14 cellular contexts compared by ENCODE assay signal in genomic region chr17:8681175-8681949, GRCh38. TPM values are rescaled to one million over a fixed set of nuclear protein-coding genes. Genes with fewer than 3 reads are reported as not detected.
A peak's percentile ranks its signal among the peaks of the same experiment; 100 is the strongest.
DNase-seq lines count a peak whose midpoint lies in the region; ATAC-seq and TF ChIP-seq lines count a peak whose summit lies in the region.
"Had no signal": no experiment of that assay in that cellular context is flagged by ENCODE, and none has a peak within 500 bp of the region (broad histone marks: within the 10 kb centered on the region; RNA-seq: fewer than 3 reads in every experiment).

No MANE protein-coding gene starts in this region.

- H3K4me3 Mint-ChIP-seq in type B pancreatic cell: peak overlapping the region; percentile 74
- H3K4me3 Mint-ChIP-seq: activated B cell treated with CpG ODN at 0.5 μM for 24 hours; natural killer cell treated with Interleukin-12 subunit alpha and Interleukin-12 subunit beta and Interleukin-15 and Interleukin-18, amount 100 ng/mL, for 72 hours had no signal

- in situ Hi-C loops in IMR-90 (cut with MboI; ENCODE audit: low sequenced_read_pairs): loop anchor here (10.0 kb wide), 1 partner anchor 57 kb away; no protein-coding TSS in a partner anchor

- H3K18ac ChIP-seq in IMR-90 (ENCODE audit: low read depth, low read length) (peak overlapping the region; percentile 63; the same call in 1 of the 2 replicates), neuronal stem cell (ENCODE audit: low read length) (no peak overlapping the region)

- no peak overlapping the region for H2AK5ac ChIP-seq in IMR-90 (ENCODE audit: low read depth, low read length)
- H2AK5ac ChIP-seq in neuronal stem cell (ENCODE audit: low read depth, low read length): no peak overlapping the region

- H4K91ac ChIP-seq in IMR-90 (ENCODE audit: insufficient read depth, low read depth, low read length): no peak overlapping the region; the same call in 1 of the 2 replicates
- no peak overlapping the region for H4K91ac ChIP-seq in neuronal stem cell (ENCODE audit: low read depth, low read length, poor library complexity)

- peak overlapping the region; percentile 35; the same call in 1 of the 2 replicates for H2BK20ac ChIP-seq in IMR-90 (ENCODE audit: low read depth, low read length)

- H3K56ac ChIP-seq in IMR-90 (ENCODE audit: extremely low read depth, insufficient read depth, low read length): no peak overlapping the region

- H2AFZ ChIP-seq in IMR-90 (replicated peaks; ENCODE audit: low read length, poor library complexity) (peak overlapping the region; percentile 56), neuronal stem cell (ENCODE audit: low read length) (no peak overlapping the region)

- H2BK5ac ChIP-seq in IMR-90 (ENCODE audit: low read depth, low read length, poor library complexity, severe bottlenecking) (no peak overlapping the region), neuronal stem cell (ENCODE audit: low read length) (no peak overlapping the region)

- H3K27me3 Mint-ChIP-seq in type B pancreatic cell: no peaks in the 10 kb centered on the region

- TF ChIP-seq CTCF in IMR-90 (conservative IDR thresholded peaks at IDR 0.05; ENCODE audit: low read depth, low read length) (no peak), lower lobe of right lung (IDR thresholded peaks at IDR 0.05) (no peak), type B pancreatic cell (conservative IDR thresholded peaks at IDR 0.05) (no peak), body of pancreas (IDR thresholded peaks at IDR 0.05) (no peak)

- H4K8ac ChIP-seq in IMR-90 (ENCODE audit: low read depth in 2 of 2, low read length in 2 of 2) (peak overlapping the region in 1 of 2 experiments; percentile 37; a peak in 1 of 4 replicates), neuronal stem cell (ENCODE audit: low read depth, low read length) (no peak overlapping the region)

- no peaks in the 10 kb centered on the region for H3K36me3 ChIP-seq in IMR-90 (ENCODE audit: control insufficient read depth, insufficient read depth, low read length)
- H3K36me3 ChIP-seq in lower lobe of right lung: no peaks in the 10 kb centered on the region
- H3K36me3 ChIP-seq in body of pancreas (replicated peaks in 1 of 2; ENCODE audit: insufficient read depth in 1 of 2, low read depth in 2 of 2): no peaks in the 10 kb centered on the region
- no peaks in the 10 kb centered on the region for H3K36me3 ChIP-seq in neuronal stem cell (replicated peaks in 1 of 2; ENCODE audit: control insufficient read depth in 2 of 2, insufficient read depth in 2 of 2, low read length in 2 of 2)

- peaks cover 2% of the 10 kb centered on the region; the same call in 1 of the 2 replicates for H3K9me3 ChIP-seq in IMR-90 (ENCODE audit: control insufficient read depth, insufficient read depth, low read length)
- H3K9me3 ChIP-seq in lower lobe of right lung: no peaks in the 10 kb centered on the region
- H3K9me3 ChIP-seq in body of pancreas: no peaks in the 10 kb centered on the region
- peaks cover 2 to 4% of the 10 kb centered on the region in 2 donors for H3K9me3 ChIP-seq in neuronal stem cell (replicated peaks in 1 of 2; ENCODE audit: control insufficient read depth in 2 of 2, insufficient read depth in 1 of 2, low read depth in 1 of 2, low read length in 2 of 2)

- TF ChIP-seq POLR2A in IMR-90 (IDR thresholded peaks at IDR 0.05; ENCODE audit: low read depth, low read length) (no peak), body of pancreas (IDR thresholded peaks at IDR 0.05) (no peak)

- H3K4me3 ChIP-seq in IMR-90 (ENCODE audit: insufficient read depth, low read depth, low read length) (no peak overlapping the region), lower lobe of right lung (no peak overlapping the region), body of pancreas (no peak overlapping the region), neuronal stem cell (ENCODE audit: low read length in 2 of 2) (no peak overlapping the region)

- H3K79me1 ChIP-seq in IMR-90 (ENCODE audit: low read depth in 1 of 2, low read length in 2 of 2): no peaks in the 10 kb centered on the region
- no peaks in the 10 kb centered on the region for H3K79me1 ChIP-seq in neuronal stem cell (ENCODE audit: low read depth, low read length)

- peak overlapping the region; percentile 75 for H3K27ac Mint-ChIP-seq in type B pancreatic cell
- H3K27ac Mint-ChIP-seq: activated B cell treated with CpG ODN at 0.5 μM for 24 hours; natural killer cell treated with Interleukin-12 subunit alpha and Interleukin-12 subunit beta and Interleukin-15 and Interleukin-18, amount 100 ng/mL, for 72 hours had no signal

- H3K4me2 ChIP-seq in IMR-90 (ENCODE audit: low read depth, low read length) (peak overlapping the region; percentile 41), neuronal stem cell (ENCODE audit: insufficient read depth, low read length, poor library complexity, severe bottlenecking) (no peak overlapping the region)
- H3K4me2 ChIP-seq: KMS-11 had no signal

- H3K36me3 Mint-ChIP-seq in type B pancreatic cell: no peaks in the 10 kb centered on the region
- H3K36me3 Mint-ChIP-seq: natural killer cell treated with Interleukin-12 subunit alpha and Interleukin-12 subunit beta and Interleukin-15 and Interleukin-18, amount 100 ng/mL, for 72 hours had no signal

- no peak for TF ChIP-seq RAD21 in IMR-90 (IDR thresholded peaks at IDR 0.05; ENCODE audit: low read length)

- H3K9me3 Mint-ChIP-seq in type B pancreatic cell: peaks cover 5% of the 10 kb centered on the region
- H3K9me3 Mint-ChIP-seq: natural killer cell treated with Interleukin-12 subunit alpha and Interleukin-12 subunit beta and Interleukin-15 and Interleukin-18, amount 100 ng/mL, for 72 hours had no signal

- BruUV-seq in IMR-90 (replicated peaks; lab: Mats Ljungman, UMichigan): no TSS peak

- H3K4ac ChIP-seq in IMR-90 (ENCODE audit: low read depth, low read length) (peak overlapping the region; percentile 62), neuronal stem cell (ENCODE audit: low read length) (no peak overlapping the region)

- H2BK15ac ChIP-seq in IMR-90 (ENCODE audit: low read depth, low read length) (peak overlapping the region; percentile 1; the same call in 1 of the 3 replicates), neuronal stem cell (ENCODE audit: low read length) (no peak overlapping the region)

- peaks cover 3% of the 10 kb centered on the region; the same call in 1 of the 2 replicates for H3K9me1 ChIP-seq in IMR-90 (ENCODE audit: insufficient read depth, low read length)

- peak overlapping the region; percentile 70; the same call in 1 of the 2 replicates for H2BK120ac ChIP-seq in IMR-90 (ENCODE audit: low read depth, low read length)
- no peak overlapping the region for H2BK120ac ChIP-seq in neuronal stem cell (ENCODE audit: low read depth, low read length)

- POLR2A ChIA-PET in IMR-90 (lab: Charles Lee; ENCODE audit: unreplicated experiment): no interaction called here

- dilution Hi-C loops in IMR-90 (cut with HindIII; ENCODE audit: low sequenced_read_pairs, unreplicated experiment): no loop called here

- no peak overlapping the region for H3K23ac ChIP-seq in IMR-90 (ENCODE audit: low read depth, low read length)
- H3K23ac ChIP-seq in neuronal stem cell (ENCODE audit: low read depth, low read length, poor library complexity): no peak overlapping the region

- H4K5ac ChIP-seq in IMR-90 (ENCODE audit: low read depth, low read length): 0 out of 2 replicates have a peak overlapping the region, but pooled peaks have one; percentile 18

- H3K27ac ChIP-seq in IMR-90 (ENCODE audit: insufficient read depth, low read length): peak overlapping the region; percentile 56; the same call in 1 of the 2 replicates
- H3K27ac ChIP-seq in lower lobe of right lung: peak overlapping the region; percentile 60
- H3K27ac ChIP-seq in body of pancreas: no peak overlapping the region
- H3K27ac ChIP-seq in neuronal stem cell (replicated peaks; ENCODE audit: low read length): no peak overlapping the region
- H3K27ac ChIP-seq: KMS-11 had no signal

- CTCF ChIA-PET in IMR-90 (lab: Yijun Ruan, JAX): no interaction called here

- no peaks in the 10 kb centered on the region for H3K27me3 ChIP-seq in IMR-90 (ENCODE audit: control insufficient read depth, insufficient read depth, low read length)
- no peaks in the 10 kb centered on the region for H3K27me3 ChIP-seq in lower lobe of right lung (ENCODE audit: low read depth)
- H3K27me3 ChIP-seq in body of pancreas: no peaks in the 10 kb centered on the region
- H3K27me3 ChIP-seq in neuronal stem cell (ENCODE audit: control insufficient read depth in 3 of 3, insufficient read depth in 3 of 3, low read depth in 1 of 3, low read length in 3 of 3): no peaks in the 10 kb centered on the region

- H3K14ac ChIP-seq in IMR-90 (replicated peaks; ENCODE audit: low read depth, low read length) (no peak overlapping the region), neuronal stem cell (ENCODE audit: low read length) (no peak overlapping the region)

- H2AK9ac ChIP-seq in IMR-90 (replicated peaks; ENCODE audit: low read depth, low read length, poor library complexity): peak overlapping the region; percentile 34

- no CpG with 5 or more reads among the region's 16 CpGs for WGBS in IMR-90 (ENCODE audit: extremely low coverage in 2 of 2, insufficient read length in 1 of 2), 2 experiments
- WGBS in body of pancreas, 2 donors: 30% methylated on average over 16 of the region's 16 CpGs
- WGBS in neuronal stem cell (ENCODE audit: extremely low coverage in 2 of 2, insufficient read length in 2 of 2, insufficient replicate concordance in 1 of 2), 2 donors: no CpG with 5 or more reads among the region's 16 CpGs

- H3K4me1 ChIP-seq in IMR-90 (ENCODE audit: control insufficient read depth, insufficient read depth, low read length) (peaks cover 4% of the 10 kb centered on the region), lower lobe of right lung (no peaks in the 10 kb centered on the region), body of pancreas (peaks cover 12% of the 10 kb centered on the region), neuronal stem cell (ENCODE audit: control insufficient read depth in 2 of 2, insufficient read depth in 1 of 2, low read depth in 1 of 2, low read length in 2 of 2) (no peaks in the 10 kb centered on the region)

- H4K20me1 ChIP-seq in IMR-90 (ENCODE audit: insufficient read depth, low read length): no peaks in the 10 kb centered on the region

- no peak overlapping the region for H2BK12ac ChIP-seq in neuronal stem cell (ENCODE audit: low read length)

- DNase-seq in IMR-90 (peak; percentile 65), dermis blood vessel endothelial cell (peak; percentile 64), lower lobe of right lung (no peak), type B pancreatic cell (ENCODE audit: extremely low spot score, unreplicated experiment) (no peak), body of pancreas (no peak), neuronal stem cell (ENCODE audit: low spot score) (no peak)
- DNase-seq: activated B cell treated with CpG ODN at 0.5 μM for 24 hours, DMS153, NCI-H2227 treated with DMSO at 0.1 percent for 48 hours, RPMI8226 had no signal

- intact Hi-C loops in IMR-90 (cut with micrococcal nuclease): no loop called here
- intact Hi-C loops in lower lobe of right lung (cut with DNase I): no loop called here
- intact Hi-C loops in body of pancreas (cut with DNase I): no loop called here

- H3K9ac ChIP-seq in IMR-90 (ENCODE audit: low read depth, low read length) (no peak overlapping the region), neuronal stem cell (ENCODE audit: low read depth, low read length, poor library complexity) (no peak overlapping the region)
- H3K9ac ChIP-seq: KMS-11 had no signal

- peaks cover 14% of the 10 kb centered on the region for H3K4me1 Mint-ChIP-seq in type B pancreatic cell (ENCODE audit: unreplicated experiment)
- H3K4me1 Mint-ChIP-seq: activated B cell treated with CpG ODN at 0.5 μM for 24 hours had no signal

- peak; percentile 42; the same call in 1 of the 2 replicates for ATAC-seq in IMR-90 (ENCODE audit: low read depth)
- ATAC-seq in lower lobe of right lung: no peak
- no peak for ATAC-seq in body of pancreas
- ATAC-seq in HG03439 (IDR thresholded peaks at IDR 0.05; ENCODE audit: unreplicated experiment): no peak
- no peak for ATAC-seq in GM19397 (IDR thresholded peaks at IDR 0.05; ENCODE audit: unreplicated experiment)
- ATAC-seq: natural killer cell treated with Interleukin-12 subunit alpha and Interleukin-12 subunit beta and Interleukin-15 and Interleukin-18, amount 100 ng/mL, for 72 hours had no signal

RNA-seq across cellular contexts. Expression of gene MYH10, which starts 50.8 kb away (rescaled TPM):
- 95.2 and 102 TPM in 2 replicates for total RNA-seq in IMR-90 (2012; rRNA removed)
- 71.2 and 73.3 TPM in 2 replicates for polyA plus RNA-seq in IMR-90 (2012; rRNA removed)
- 40.4 and 66.0 TPM in 2 replicates for polyA plus RNA-seq in IMR-90 (2012; cell fraction: cytosol; rRNA removed)
- 109 and 113 TPM in 2 replicates for polyA plus RNA-seq in IMR-90 (2012; cell fraction: nucleus; rRNA removed; ENCODE audit: low replicate concordance)
- total RNA-seq in dermis blood vessel endothelial cell: 227 and 533 TPM in 2 replicates
- total RNA-seq in lower lobe of right lung: 83.3 TPM
- 135 and 254 TPM in 2 replicates for total RNA-seq in type B pancreatic cell (ENCODE audit: low replicate concordance)
- 10 to 100 TPM; 23.3 to 30.3 TPM for total RNA-seq in body of pancreas
- 81.5 TPM for polyA plus RNA-seq in neuronal stem cell (2013, experiment 1 of 2)
- 78.9 TPM for polyA plus RNA-seq in neuronal stem cell (2013, experiment 2 of 2)

Comparison
In these comparisons a context has a peak if more than half of its experiments do, and no peak if none do; other contexts are left out.
1. DNase-seq: peak in IMR-90 (single experiment) and dermis blood vessel endothelial cell (single experiment); none in lower lobe of right lung (single experiment), type B pancreatic cell (single experiment), body of pancreas (0 of 4) and neuronal stem cell (single experiment).
2. H3K27ac ChIP-seq: peak in IMR-90 (single experiment) and lower lobe of right lung (single experiment); none in body of pancreas (0 of 4) and neuronal stem cell (single experiment).